ENCODE assay signal across 8 cellular contexts in genomic region chr12:56299308-56299852, GRCh38.
DNase-seq lines count a peak whose midpoint lies in the region; TF ChIP-seq lines count a peak whose summit lies in the region.

No MANE protein-coding gene starts in this region.

- DNase-seq in SIG-M5 treated with dmso at 0.1 percent for 504 hours (lab: John Stamatoyannopoulos, UW; ENCODE audit: unreplicated experiment): peak; percentile 61
- no peak for DNase-seq in SIG-M5 (lab: John Stamatoyannopoulos, UW)
- peak; percentile 61 for DNase-seq in NCI-H69 (lab: John Stamatoyannopoulos, UW)
- DNase-seq in astrocyte of the spinal cord (ENCODE audit: low read depth, low spot score): no peak
- peak; percentile 34 for DNase-seq in inferior parietal cortex (ENCODE audit: extremely low spot score)
- peak; percentile 24 to 44 for DNase-seq in stimulated activated CD4-positive, alpha-beta T cell treated with anti-CD3 and anti-CD28 coated beads, Interleukin-2, amount 100 ng/mL, for 24 hours
- no peak for DNase-seq in HPDE6-E6E7 (ENCODE audit: extremely low spot score)
- no peak for DNase-seq in NCI-H1048 (lab: John Stamatoyannopoulos, UW)

- no peak for TF ChIP-seq CTCF in astrocyte of the spinal cord (IDR thresholded peaks at IDR 0.05; ENCODE audit: low read depth, low read length)

- peak overlapping the region; percentile 95 for H3K4me3 ChIP-seq in astrocyte of the spinal cord (ENCODE audit: low read depth, low read length)

- in situ Hi-C loops in astrocyte of the spinal cord (cut with HindIII; ENCODE audit: low sequenced_read_pairs): no loop called here

Comparison
In these comparisons a context has a peak if more than half of its experiments do, and no peak if none do; other contexts are left out.
1. DNase-seq: peak in SIG-M5 treated with dmso at 0.1 percent for 504 hours (single experiment), NCI-H69 (single experiment), inferior parietal cortex (single experiment) and stimulated activated CD4-positive, alpha-beta T cell treated with anti-CD3 and anti-CD28 coated beads, Interleukin-2, amount 100 ng/mL, for 24 hours (2 of 2); none in SIG-M5 (single experiment), astrocyte of the spinal cord (single experiment), HPDE6-E6E7 (single experiment) and NCI-H1048 (single experiment).